ENCODE assay signal across 1 cellular context in genomic region chr12:33588082-33588712, GRCh38.
TF ChIP-seq lines count a peak whose summit lies in the region.

No MANE protein-coding gene starts in this region.

TF ChIP-seq in K562, 482 proteins besides CTCF, POLR2A, EP300 and RAD21 (continued from another document and continues in another):
- TF ChIP-seq PBX2 (CRISPR knock-in tag; IDR thresholded peaks at IDR 0.05; ENCODE audit: low read depth) = no peak
- TF ChIP-seq PBX2 (tag; conservative IDR thresholded peaks at IDR 0.05; ENCODE audit: low read depth) = peak; percentile 98
- TF ChIP-seq ZNF140 (CRISPR knock-in tag; IDR thresholded peaks at IDR 0.05) = no peak
- TF ChIP-seq THRAP3 (IDR thresholded peaks at IDR 0.05; ENCODE audit: borderline replicate concordance) = no peak
- peak; percentile 90 for TF ChIP-seq JUN (IDR thresholded peaks at IDR 0.05; ENCODE audit: borderline replicate concordance, low read depth, low read length)
- no peak for TF ChIP-seq JUN (CRISPR knock-in tag; IDR thresholded peaks at IDR 0.05; ENCODE audit: borderline replicate concordance)
- no peak for TF ChIP-seq HMG20A (CRISPR knock-in tag; conservative IDR thresholded peaks at IDR 0.05)
- TF ChIP-seq BRCA1 (IDR thresholded peaks at IDR 0.05) = no peak
- no peak for TF ChIP-seq BRCA1 (CRISPR knock-in tag; IDR thresholded peaks at IDR 0.05)
- no peak for TF ChIP-seq ZFP1 (CRISPR knock-in tag; IDR thresholded peaks at IDR 0.05)
- peak; percentile 36; the same call in 1 of the 2 replicates for TF ChIP-seq EP400 (IDR thresholded peaks at IDR 0.05)
- no peak for TF ChIP-seq MCM5 (IDR thresholded peaks at IDR 0.05; ENCODE audit: low read depth)
- TF ChIP-seq ZNF431 (CRISPR knock-in tag; IDR thresholded peaks at IDR 0.05) = no peak
- TF ChIP-seq VEZF1 (CRISPR knock-in tag; IDR thresholded peaks at IDR 0.05) = peak; percentile 25; the same call in 1 of the 2 replicates
- TF ChIP-seq FOXJ2 (tag; IDR thresholded peaks at IDR 0.05) = no peak
- no peak for TF ChIP-seq RUNX1 (IDR thresholded peaks at IDR 0.05; ENCODE audit: low read depth)
- TF ChIP-seq STAT5B (CRISPR knock-in tag; IDR thresholded peaks at IDR 0.05) = no peak
- TF ChIP-seq NR0B1 (IDR thresholded peaks at IDR 0.05; ENCODE audit: partially characterized antibody) = no peak
- TF ChIP-seq KDM2B (CRISPR knock-in tag; IDR thresholded peaks at IDR 0.05) = no peak
- no peak for TF ChIP-seq GTF2F1 (IDR thresholded peaks at IDR 0.05; ENCODE audit: low read depth, low read length)
- peak; percentile 64; the same call in 1 of the 2 replicates for TF ChIP-seq ZNF589 (CRISPR knock-in tag; IDR thresholded peaks at IDR 0.05; ENCODE audit: low read depth)
- no peak for TF ChIP-seq ZNF224 (CRISPR knock-in tag; IDR thresholded peaks at IDR 0.05)
- peak; percentile 90 for TF ChIP-seq PML (IDR thresholded peaks at IDR 0.05; ENCODE audit: low read length)
- TF ChIP-seq CHCHD3 (CRISPR knock-in tag; IDR thresholded peaks at IDR 0.05) = no peak
- TF ChIP-seq RERE (CRISPR knock-in tag; IDR thresholded peaks at IDR 0.05; ENCODE audit: borderline replicate concordance) = no peak
- TF ChIP-seq MAFK (IDR thresholded peaks at IDR 0.05; ENCODE audit: low read length) = 0 out of 2 replicates have a peak, but pooled peaks have one; percentile 46
- TF ChIP-seq THRA (IDR thresholded peaks at IDR 0.05) = no peak
- TF ChIP-seq PRMT5 (CRISPR knock-in tag; IDR thresholded peaks at IDR 0.05) = no peak
- no peak for TF ChIP-seq SRSF3 (IDR thresholded peaks at IDR 0.05; ENCODE audit: insufficient read depth, low read length)
- no peak for TF ChIP-seq TCF7L2 (IDR thresholded peaks at IDR 0.05; ENCODE audit: low read depth, low read length)
- no peak for TF ChIP-seq PCBP1 (IDR thresholded peaks at IDR 0.05; ENCODE audit: low read depth, low read length, poor library complexity, severe bottlenecking)
- no peak for TF ChIP-seq PTTG1 (tag; IDR thresholded peaks at IDR 0.05; ENCODE audit: low read depth)
- no peak for TF ChIP-seq PTBP1 (IDR thresholded peaks at IDR 0.05; ENCODE audit: low read depth, low read length)
- no peak for TF ChIP-seq ZNF408 (CRISPR knock-in tag; IDR thresholded peaks at IDR 0.05; ENCODE audit: low read depth)
- TF ChIP-seq ZNF347 (CRISPR knock-in tag; IDR thresholded peaks at IDR 0.05; ENCODE audit: low read depth) = no peak
- peak; percentile 95 for TF ChIP-seq LEF1 (IDR thresholded peaks at IDR 0.05)
- TF ChIP-seq THAP7 (CRISPR knock-in tag; IDR thresholded peaks at IDR 0.05) = no peak
- TF ChIP-seq ZNF696 (CRISPR knock-in tag; conservative IDR thresholded peaks at IDR 0.05) = no peak
- no peak for TF ChIP-seq BRD4 (IDR thresholded peaks at IDR 0.05)
- TF ChIP-seq LCOR (CRISPR knock-in tag; IDR thresholded peaks at IDR 0.05) = 0 out of 2 replicates have a peak, but pooled peaks have one; percentile 6
- TF ChIP-seq NUFIP1 (IDR thresholded peaks at IDR 0.05; ENCODE audit: partially characterized antibody) = no peak
- TF ChIP-seq SAFB (IDR thresholded peaks at IDR 0.05; ENCODE audit: borderline replicate concordance, low read depth, low read length) = no peak
- no peak for TF ChIP-seq ZBTB26 (CRISPR knock-in tag; IDR thresholded peaks at IDR 0.05)
- no peak for TF ChIP-seq PYGO2 (tag; IDR thresholded peaks at IDR 0.05)
